ENCODE assay signal across 23 cellular contexts in genomic region chr1:81155131-81155530, GRCh38.
DNase-seq lines count a peak whose midpoint lies in the region; ATAC-seq and TF ChIP-seq lines count a peak whose summit lies in the region.
"Had no signal": no experiment of that assay in that cellular context is flagged by ENCODE, and none has a peak within 500 bp of the region (broad histone marks: within the 10 kb centered on the region; RNA-seq: fewer than 3 reads in every experiment).

No MANE protein-coding gene starts in this region.

- no peaks in the 10 kb centered on the region for H3K4me1 Mint-ChIP-seq in effector memory CD8-positive, alpha-beta T cell (ENCODE audit: low read depth in 2 of 2)

- H3K4me3 ChIP-seq in GM23248 (no peak overlapping the region), retinal pigment epithelial cell (ENCODE audit: low read length) (no peak overlapping the region), thyroid gland (replicated peaks in 1 of 3) (no peak overlapping the region)
- H3K4me3 ChIP-seq: gastrocnemius medialis, stomach had no signal

- 43 to 59% methylated on average over 1 of the region's 1 CpG for WGBS in GM23248 (ENCODE audit: low coverage in 1 of 2, low lambda C conversion rate in 2 of 2, missing lambda C conversion rate in 2 of 2), 2 experiments
- 94 to 96% methylated on average over 1 of the region's 1 CpG for WGBS in thyroid gland, 2 donors

- H3K4me3 Mint-ChIP-seq in effector memory CD8-positive, alpha-beta T cell, result no peak overlapping the region
- H3K4me3 Mint-ChIP-seq: activated naive CD8-positive, alpha-beta T cell had no signal

- H3K9ac ChIP-seq in GM23248, result no peak overlapping the region

- no peaks in the 10 kb centered on the region for H3K27me3 ChIP-seq in GM23248 (replicated peaks; ENCODE audit: insufficient read depth)
- no peaks in the 10 kb centered on the region for H3K27me3 ChIP-seq in thyroid gland
- H3K27me3 ChIP-seq: gastrocnemius medialis, stomach had no signal

- peak; percentile 8 for DNase-seq in GM23248
- peak; percentile 92 for DNase-seq in amniotic epithelial cell (ENCODE audit: low read depth)
- DNase-seq in fibroblast of peridontal ligament (ENCODE audit: extremely low read depth), result peak; percentile 45
- peak; percentile 39 for DNase-seq in retinal pigment epithelial cell (ENCODE audit: low read depth)
- no peak for DNase-seq in DMS153 (lab: John Stamatoyannopoulos, UW)
- DNase-seq in thyroid gland, result no peak
- DNase-seq in effector memory CD8-positive, alpha-beta T cell, result no peak
- DNase-seq: activated CD4-positive, alpha-beta T cell treated with anti-CD3 and anti-CD28 coated beads, Interleukin-2, amount 50 U/mL, for 48 hours; activated CD8-positive, alpha-beta memory T cell treated with anti-CD3 and anti-CD28 coated beads, Interleukin-2, amount 50 U/mL, for 48 hours; dermis blood vessel endothelial cell; DND-41; gastrocnemius medialis; KBM-7; MM.1S; NCI-H1436; NCI-H524 treated with DMSO at 0.1 percent for 48 hours; right cardiac atrium; stomach; WERI-Rb-1 had no signal

- TF ChIP-seq CTCF in retinal pigment epithelial cell (conservative IDR thresholded peaks at IDR 0.05; ENCODE audit: low read depth, low read length) (no peak), thyroid gland (IDR thresholded peaks at IDR 0.05) (no peak)

- H4K20me1 ChIP-seq in GM23248 (ENCODE audit: insufficient read depth), result no peaks in the 10 kb centered on the region

- in situ Hi-C loops in GM23248 (cut with MboI), result no loop called here

- H3K27me3 Mint-ChIP-seq in effector memory CD8-positive, alpha-beta T cell, result no peaks in the 10 kb centered on the region
- H3K27me3 Mint-ChIP-seq: activated naive CD8-positive, alpha-beta T cell had no signal

- no peak overlapping the region for H3K27ac Mint-ChIP-seq in effector memory CD8-positive, alpha-beta T cell
- H3K27ac Mint-ChIP-seq: activated naive CD8-positive, alpha-beta T cell; activated T-helper 2 cell treated with anti-CD3 and anti-CD28 coated beads, Interferon-gamma antibody, Interleukin-2, Interleukin-4, amounts not matched to agents 10 μg/mL and 5 μg/mL and 100 μg/mL, durations not matched to agents 14 hours and 24 hours and 36 hours had no signal

- H3K9me3 ChIP-seq in GM23248 (ENCODE audit: low read depth) (no peaks in the 10 kb centered on the region), thyroid gland (no peaks in the 10 kb centered on the region)
- H3K9me3 ChIP-seq: gastrocnemius medialis, stomach had no signal

- no peak for TF ChIP-seq POLR2A in thyroid gland (IDR thresholded peaks at IDR 0.05)

- H3F3A ChIP-seq in GM23248 (ENCODE audit: insufficient read depth), result no peaks in the 10 kb centered on the region

- intact Hi-C loops in thyroid gland (cut with DNase I), result no loop called here

- no peak overlapping the region for H2AFZ ChIP-seq in GM23248

- H3K4me2 ChIP-seq in GM23248 (ENCODE audit: unreplicated experiment), result no peak overlapping the region

- H3K36me3 ChIP-seq in GM23248 (ENCODE audit: low read depth) (no peaks in the 10 kb centered on the region), thyroid gland (no peaks in the 10 kb centered on the region)
- H3K36me3 ChIP-seq: gastrocnemius medialis, stomach, WERI-Rb-1 had no signal

- H3K9me2 ChIP-seq in GM23248 (ENCODE audit: insufficient read depth), result no peaks in the 10 kb centered on the region

- no peaks in the 10 kb centered on the region for H3K4me1 ChIP-seq in GM23248 (ENCODE audit: insufficient read depth)
- H3K4me1 ChIP-seq in thyroid gland, result no peaks in the 10 kb centered on the region
- H3K4me1 ChIP-seq: gastrocnemius medialis had no signal

- no peaks in the 10 kb centered on the region for H3K36me3 Mint-ChIP-seq in effector memory CD8-positive, alpha-beta T cell (ENCODE audit: insufficient read depth)
- H3K36me3 Mint-ChIP-seq: activated naive CD8-positive, alpha-beta T cell had no signal

- H3K27ac ChIP-seq in GM23248 (no peak overlapping the region), thyroid gland (no peak overlapping the region)
- H3K27ac ChIP-seq: gastrocnemius medialis, stomach, WERI-Rb-1 had no signal

- peaks cover 10 to 14% of the 10 kb centered on the region in 2 donors for H3K9me3 Mint-ChIP-seq in effector memory CD8-positive, alpha-beta T cell

- ATAC-seq in GM21737 (IDR thresholded peaks at IDR 0.05; ENCODE audit: unreplicated experiment), result no peak
- no peak for ATAC-seq in effector memory CD8-positive, alpha-beta T cell (replicated peaks)
- ATAC-seq: gastrocnemius medialis, HCT116, right cardiac atrium had no signal

- H3K79me2 ChIP-seq in GM23248 (ENCODE audit: insufficient read depth), result no peaks in the 10 kb centered on the region

Comparison
In these comparisons a context has a peak if more than half of its experiments do, and no peak if none do; other contexts are left out.
1. DNase-seq: peak in GM23248 (single experiment), amniotic epithelial cell (single experiment), fibroblast of peridontal ligament (single experiment) and retinal pigment epithelial cell (single experiment); none in DMS153 (single experiment), thyroid gland (0 of 2) and effector memory CD8-positive, alpha-beta T cell (0 of 3).